1 cellular context compared by ENCODE assay signal in the genomic region with DNA sequence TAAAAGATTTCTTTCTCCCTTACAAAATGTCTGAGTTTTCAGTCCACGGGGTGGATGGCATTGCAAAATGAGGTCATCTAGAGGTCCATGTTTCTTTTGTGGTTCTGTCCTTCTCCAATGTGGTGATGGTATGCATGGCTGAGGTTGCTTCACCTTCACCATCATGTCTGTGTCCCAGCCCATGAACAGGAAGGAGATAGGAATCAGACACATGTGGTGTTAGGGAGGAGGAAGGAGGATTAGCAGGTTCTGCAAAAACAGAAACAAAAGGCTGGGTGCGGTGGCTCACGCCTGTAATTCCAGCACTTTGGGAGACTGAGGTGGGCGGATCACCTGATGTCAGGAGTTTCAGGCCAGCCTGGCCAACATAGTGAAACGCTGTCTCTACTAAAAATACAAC.
TF ChIP-seq lines count a peak whose summit lies in the region.

No MANE protein-coding gene starts in this region.

TF ChIP-seq in H1, 55 proteins besides CTCF, POLR2A, EP300 and RAD21 (continued from another document):
- TF ChIP-seq TBP (IDR thresholded peaks at IDR 0.05; ENCODE audit: low read depth, low read length): no peak
- TF ChIP-seq SAP30 (IDR thresholded peaks at IDR 0.05; ENCODE audit: insufficient read depth, insufficient replicate concordance, low read length): no peak
